In the genomic region with DNA sequence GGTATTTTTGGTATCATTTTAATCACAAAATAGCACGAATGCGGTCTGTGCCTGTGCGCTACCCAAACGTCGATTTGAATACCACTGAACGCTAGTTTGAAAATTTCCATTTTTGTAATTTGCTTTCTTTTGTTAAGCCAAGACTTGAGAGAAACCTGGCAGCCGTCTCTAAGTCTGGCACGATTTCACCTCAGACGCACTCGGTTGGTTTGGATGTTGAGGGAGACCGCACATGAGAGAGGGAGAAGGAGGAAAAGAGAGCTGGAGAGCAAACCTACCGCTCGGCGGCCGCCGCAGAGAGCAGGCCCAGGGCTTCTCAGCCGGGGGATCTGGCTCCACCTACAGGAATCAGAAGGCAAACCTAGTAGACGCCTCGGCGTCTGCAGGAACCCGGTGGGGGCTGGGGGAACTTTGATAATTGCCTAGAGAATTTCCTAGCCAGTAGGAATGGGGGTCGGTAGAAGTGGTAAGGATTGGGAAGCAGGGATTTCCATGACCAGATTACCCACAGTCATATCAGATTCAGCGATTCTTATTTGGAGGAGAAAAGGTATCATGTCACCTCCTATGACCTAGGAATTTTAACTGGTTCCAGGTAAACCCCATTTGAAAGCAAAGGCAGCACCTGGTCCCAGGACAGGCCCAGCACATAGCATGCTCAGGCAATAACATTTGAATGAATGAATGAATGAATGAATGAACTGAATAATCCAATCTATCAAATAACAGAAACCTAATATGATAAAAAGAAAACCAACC, we compare ENCODE assay signal across 8 cellular contexts.
A peak's percentile ranks its signal among the peaks of the same experiment; 100 is the strongest.
DNase-seq lines count a peak whose midpoint lies in the region; TF ChIP-seq lines count a peak whose summit lies in the region.

No MANE protein-coding gene starts in this region.

- H3K4me3 ChIP-seq in MG63 (no peak overlapping the region), coronary artery (peak overlapping the region; percentile 59)

- peak overlapping the region; percentile 86 to 88 for H3K27ac ChIP-seq in coronary artery

- H3K27me3 ChIP-seq in MG63: no peaks in the 10 kb centered on the region

- no peaks in the 10 kb centered on the region for H3K9me3 ChIP-seq in MG63

- peak; percentile 56 for DNase-seq in GDM1 (lab: John Stamatoyannopoulos, UW)
- peak; percentile 23 for DNase-seq in H4 (ENCODE audit: low spot score)
- DNase-seq in MG63: peak; percentile 76
- DNase-seq in activated CD4-positive, alpha-beta T cell treated with anti-CD3 and anti-CD28 coated beads for 1 hour: peak; percentile 43
- DNase-seq in coronary artery (ENCODE audit: low spot score): peak; percentile 90
- DNase-seq in lung microvascular endothelial cell (ENCODE audit: low read depth in 2 of 2): peak; percentile 64 to 72
- DNase-seq in stimulated activated CD4-positive, alpha-beta T cell treated with anti-CD3 and anti-CD28 coated beads, TNF-alpha, amount 100 ng/mL, for 24 hours (ENCODE audit: low read depth in 3 of 3): peak; percentile 17 to 59 (median 28)
- DNase-seq in cerebellar nuclear complex (lab: John Stamatoyannopoulos, UW): no peak

- TF ChIP-seq CTCF in coronary artery (IDR thresholded peaks at IDR 0.05): peak; percentile 92

- no peaks in the 10 kb centered on the region for H3K36me3 ChIP-seq in MG63

Comparison
In these comparisons a context has a peak if more than half of its experiments do, and no peak if none do; other contexts are left out.
1. DNase-seq: peak in GDM1 (single experiment), H4 (single experiment), MG63 (single experiment), activated CD4-positive, alpha-beta T cell treated with anti-CD3 and anti-CD28 coated beads for 1 hour (single experiment), coronary artery (single experiment), lung microvascular endothelial cell (2 of 2) and stimulated activated CD4-positive, alpha-beta T cell treated with anti-CD3 and anti-CD28 coated beads, TNF-alpha, amount 100 ng/mL, for 24 hours (3 of 3); none in cerebellar nuclear complex (0 of 2).